In the genomic region with DNA sequence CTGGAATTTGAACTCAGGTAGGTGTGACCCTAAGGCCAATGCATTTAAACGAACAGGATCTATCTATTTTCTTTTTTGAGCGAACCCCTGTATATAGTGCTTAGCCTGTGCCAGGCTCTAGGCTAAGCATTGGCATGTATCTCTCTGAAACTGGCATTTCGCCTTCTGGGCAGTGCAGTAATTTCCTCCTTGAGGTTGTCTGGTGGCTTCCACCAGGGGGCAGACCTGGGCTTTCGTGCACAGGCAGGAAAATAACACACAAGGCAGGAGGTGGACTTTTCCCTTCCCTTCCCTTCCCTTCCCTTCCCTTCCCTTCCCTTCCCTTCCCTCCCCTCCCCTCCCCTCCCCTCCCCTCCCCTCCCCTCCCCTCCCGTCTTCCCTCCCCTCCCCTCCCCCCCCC, we compare ENCODE assay signal across 8 cellular contexts. TPM values are rescaled to one million over a fixed set of nuclear protein-coding genes. Genes with fewer than 3 reads are reported as not detected.
DNase-seq lines count a peak whose midpoint lies in the region; ATAC-seq and TF ChIP-seq lines count a peak whose summit lies in the region.

No MANE protein-coding gene starts in this region.

- no peak overlapping the region for H2BK5ac ChIP-seq in H9 (ENCODE audit: insufficient read length, low read length)

- TF ChIP-seq CTCF in H9 (conservative IDR thresholded peaks at IDR 0.05): peak; percentile 69

- H3K9ac ChIP-seq in H9 (ENCODE audit: extremely low read depth, insufficient read length, low read length): no peak overlapping the region

- H3K4me2 ChIP-seq in H9 (ENCODE audit: insufficient read depth, insufficient read length, low read length): no peak overlapping the region

- no peak overlapping the region for H4K91ac ChIP-seq in H9 (ENCODE audit: insufficient read length, low read depth, low read length)

- no peak overlapping the region for H2BK20ac ChIP-seq in H9 (ENCODE audit: low read depth, low read length, poor library complexity, severe bottlenecking)

- H3K56ac ChIP-seq in H9 (ENCODE audit: insufficient read length, low read depth, low read length): no peak overlapping the region

- H3K18ac ChIP-seq in H9 (ENCODE audit: insufficient read length, low read depth, low read length): no peak overlapping the region

- H3K27me3 Mint-ChIP-seq in H9 (ENCODE audit: low read depth): no peaks in the 10 kb centered on the region
- H3K27me3 Mint-ChIP-seq in naive B cell: no peaks in the 10 kb centered on the region

- no peak overlapping the region for H3K4me3 Mint-ChIP-seq in H9
- H3K4me3 Mint-ChIP-seq in naive B cell: no peak overlapping the region

- H3K9me3 Mint-ChIP-seq in H9 (no peaks in the 10 kb centered on the region), naive B cell (no peaks in the 10 kb centered on the region)

- no peaks in the 10 kb centered on the region for H3K36me3 Mint-ChIP-seq in H9 (ENCODE audit: insufficient read depth in 1 of 3, low read depth in 3 of 3)
- H3K36me3 Mint-ChIP-seq in naive B cell: peaks cover 0 to 5% of the 10 kb centered on the region in 2 donors

- no peak overlapping the region for H2AK5ac ChIP-seq in H9 (ENCODE audit: insufficient read length, low read length)

- ATAC-seq in naive B cell (ENCODE audit: low read depth in 2 of 2) (peak; percentile 72), HG02763 (IDR thresholded peaks at IDR 0.05; ENCODE audit: unreplicated experiment) (no peak)

- H3K27ac Mint-ChIP-seq in H9 (no peak overlapping the region), naive B cell (peak overlapping the region in 2 of 6 donors; percentile 61 to 65)

- H3K79me1 ChIP-seq in H9 (ENCODE audit: insufficient read depth, low read depth, low read length, poor library complexity, severe bottlenecking): no peaks in the 10 kb centered on the region

- H3K4me1 ChIP-seq in H9 (ENCODE audit: insufficient read depth, low read length): no peaks in the 10 kb centered on the region

- H3K9me3 ChIP-seq in H9 (ENCODE audit: control insufficient read depth, low read depth, low read length): no peaks in the 10 kb centered on the region

- no peaks in the 10 kb centered on the region for H3K27me3 ChIP-seq in H9 (ENCODE audit: insufficient read depth, low read length)

- no peaks in the 10 kb centered on the region for H3K79me2 ChIP-seq in H9 (ENCODE audit: insufficient read depth, low read length)

- no peak overlapping the region for H3K14ac ChIP-seq in H9 (ENCODE audit: insufficient read depth, low read length)

- no peak overlapping the region for H4K5ac ChIP-seq in H9 (ENCODE audit: insufficient read length, low read depth, low read length)

- H3K23me2 ChIP-seq in H9 (ENCODE audit: insufficient read length, low read depth, low read length, poor library complexity, severe bottlenecking): no peaks in the 10 kb centered on the region

- H3T11ph ChIP-seq in H9 (ENCODE audit: low read length): no peak overlapping the region

- no CpG with 5 or more reads among the region's 5 CpGs for WGBS in H9 (ENCODE audit: extremely low coverage, insufficient read length, low lambda C conversion rate)

- H3K4me1 Mint-ChIP-seq in H9 (peaks cover 4 to 6% of the 10 kb centered on the region in 2 experiments; a peak in 3 of 4 replicates), naive B cell (peaks cover 19 to 25% (median 20%) of the 10 kb centered on the region in 3 donors)

- no peak overlapping the region for H3K4ac ChIP-seq in H9 (ENCODE audit: low read depth, low read length)

- no peak overlapping the region for H4K8ac ChIP-seq in H9 (replicated peaks; ENCODE audit: insufficient read length, low read depth, low read length)

- no peak overlapping the region for H2BK120ac ChIP-seq in H9 (ENCODE audit: low read depth, low read length, poor library complexity, severe bottlenecking)

- no peak overlapping the region for H2BK15ac ChIP-seq in H9 (ENCODE audit: low read depth, low read length)

- TF ChIP-seq POLR2A in erythroblast (IDR thresholded peaks at IDR 0.05; ENCODE audit: low read length): no peak

- H3K23ac ChIP-seq in H9 (ENCODE audit: insufficient read length, low read depth, low read length): no peak overlapping the region

- no peak overlapping the region for H2BK12ac ChIP-seq in H9 (ENCODE audit: insufficient read length, low read depth, low read length)

- peak; percentile 87 for DNase-seq in Ammon's horn (ENCODE audit: low spot score)
- DNase-seq in H9: peak; percentile 79
- peak; percentile 47 for DNase-seq in NOMO-1 treated with DMSO at 0.1 percent for 48 hours (lab: John Stamatoyannopoulos, UW; ENCODE audit: unreplicated experiment)
- DNase-seq in activated CD8-positive, alpha-beta memory T cell treated with anti-CD3 and anti-CD28 coated beads, Interleukin-2, amount 50 U/mL, for 4 hours: peak; percentile 84
- DNase-seq in erythroblast (lab: John Stamatoyannopoulos, UW): peak; percentile 61 to 81
- peak; percentile 64 for DNase-seq in naive B cell
- peak; percentile 60 to 61 for DNase-seq in stimulated activated CD8-positive, alpha-beta memory T cell treated with anti-CD3 and anti-CD28 coated beads, Interleukin-7, amount 100 ng/mL, for 4 hours (ENCODE audit: low read depth in 2 of 2)

- H3K27ac ChIP-seq in H9 (ENCODE audit: insufficient read length, low read depth, low read length): no peak overlapping the region

- H2AFZ ChIP-seq in H9 (ENCODE audit: low read length): no peak overlapping the region

- H4K20me1 ChIP-seq in H9 (ENCODE audit: control insufficient read depth, insufficient read depth, insufficient read length): no peaks in the 10 kb centered on the region

RNA-seq across cellular contexts. Expression of gene PRKCB, which starts 34.4 kb away (rescaled TPM):
- 7.0 and 7.7 TPM in 2 replicates for total RNA-seq in H9 (2021)
- polyA plus RNA-seq in naive B cell (ENCODE audit: low read depth in 6 of 6): 100 to 1,000 TPM; 213 to 344 (median 285) TPM

RNA-seq across cellular contexts. Expression of gene CHP2, which starts 46.6 kb away (rescaled TPM):
- 1.1 and 1.4 TPM in 2 replicates for total RNA-seq in H9 (2021)
- not detected for polyA plus RNA-seq in naive B cell (ENCODE audit: low read depth in 6 of 6)
